Comparison of ENCODE assay signal across 1 cellular context in genomic region chr14:52724360-52724644, GRCh38.
TF ChIP-seq lines count a peak whose summit lies in the region.

No MANE protein-coding gene starts in this region.

TF ChIP-seq in WTC11, 78 proteins besides CTCF, POLR2A, EP300 and RAD21:
- no peak for TF ChIP-seq ZNF671 (CRISPR knock-in tag; IDR thresholded peaks at IDR 0.05)
- no peak for TF ChIP-seq E2F4 (CRISPR knock-in tag; IDR thresholded peaks at IDR 0.05; ENCODE audit: borderline replicate concordance, low read depth)
- no peak for TF ChIP-seq MXD4 (CRISPR knock-in tag; IDR thresholded peaks at IDR 0.05; ENCODE audit: borderline replicate concordance)
- TF ChIP-seq JUN (CRISPR knock-in tag; IDR thresholded peaks at IDR 0.05), result no peak
- no peak for TF ChIP-seq CREB1 (CRISPR knock-in tag; IDR thresholded peaks at IDR 0.05)
- no peak for TF ChIP-seq TCF7 (CRISPR knock-in tag; IDR thresholded peaks at IDR 0.05; ENCODE audit: low read depth)
